18 cellular contexts compared by ENCODE assay signal in the genomic region with DNA sequence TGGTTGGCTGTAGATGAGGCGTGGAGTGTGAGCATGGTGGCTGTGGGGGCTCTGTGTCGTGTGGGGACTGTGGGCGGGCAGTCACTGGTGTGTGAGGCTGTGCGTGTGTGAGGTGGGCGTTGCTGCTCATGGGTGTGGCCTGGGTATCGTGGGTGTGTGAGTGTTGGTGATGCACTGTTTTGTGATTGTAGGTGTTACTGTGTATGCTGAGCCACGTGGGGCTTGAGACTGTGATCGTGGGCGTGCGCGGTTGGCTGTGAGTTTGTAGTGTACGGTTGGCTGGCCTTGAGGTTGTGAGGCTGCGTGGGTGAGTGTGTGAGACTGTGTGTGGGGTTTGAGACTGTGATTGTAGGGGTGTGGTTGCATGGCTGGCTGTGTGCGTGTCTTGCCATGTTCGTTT. TPM values are rescaled to one million over a fixed set of nuclear protein-coding genes. Genes with fewer than 3 reads are reported as not detected.
"Had no signal": no experiment of that assay in that cellular context is flagged by ENCODE, and none has a peak within 500 bp of the region (broad histone marks: within the 10 kb centered on the region; RNA-seq: fewer than 3 reads in every experiment).

No MANE protein-coding gene starts in this region.

- H3K27ac Mint-ChIP-seq: nephron progenitor cell; stimulated activated naive B cell treated with anti-CD40 and anti-IgM and Interleukin-4, amounts not matched to agents 10 μg/mL and 1 μg/mL and 100 μg/mL, for 72 hours; stimulated activated naive CD8-positive, alpha-beta T cell treated with anti-CD3 and anti-CD28 coated beads, Interleukin-15, amount 100 ng/mL, for 72 hours had no signal

- H3K4me1 Mint-ChIP-seq: naive B cell; stimulated activated naive CD8-positive, alpha-beta T cell treated with anti-CD3 and anti-CD28 coated beads, Interleukin-15, amount 100 ng/mL, for 72 hours had no signal

- ATAC-seq: esophagus mucosa, heart left ventricle, left colon, right cardiac atrium had no signal

- H3K4me2 ChIP-seq: smooth muscle cell had no signal

- H3K9me3 ChIP-seq: heart left ventricle, ovary, testis, tibial nerve had no signal

- H3K4me3 ChIP-seq: coronary artery, heart left ventricle, ovary, smooth muscle cell, testis, tibial nerve had no signal

- H3K9me3 Mint-ChIP-seq: nephron progenitor cell; stimulated activated naive B cell treated with anti-CD40 and anti-IgM and Interleukin-4, amounts not matched to agents 10 μg/mL and 1 μg/mL and 100 μg/mL, for 72 hours; stimulated activated naive CD8-positive, alpha-beta T cell treated with anti-CD3 and anti-CD28 coated beads, Interleukin-15, amount 100 ng/mL, for 72 hours had no signal

- H3K4me1 ChIP-seq: heart left ventricle, testis, tibial nerve had no signal

- H3K36me3 Mint-ChIP-seq: naive B cell; stimulated activated naive B cell treated with anti-CD40 and anti-IgM and Interleukin-4, amounts not matched to agents 10 μg/mL and 1 μg/mL and 100 μg/mL, for 72 hours had no signal

- H3K27me3 ChIP-seq: ovary, testis had no signal

- H3K27ac ChIP-seq: coronary artery, heart left ventricle, ovary, testis, tibial nerve had no signal

- H3K36me3 ChIP-seq: heart left ventricle, ovary had no signal

- H3K4me3 Mint-ChIP-seq: naive B cell; nephron progenitor cell; stimulated activated naive B cell treated with anti-CD40 and anti-IgM and Interleukin-4, amounts not matched to agents 10 μg/mL and 1 μg/mL and 100 μg/mL, for 72 hours; stimulated activated naive CD8-positive, alpha-beta T cell treated with anti-CD3 and anti-CD28 coated beads, Interleukin-15, amount 100 ng/mL, for 72 hours had no signal

- DNase-seq: effector CD4-positive, alpha-beta T cell; hippocampal formation; left colon; mesendoderm; naive B cell; nephron progenitor cell; ovary; right cardiac atrium; stimulated activated CD4-positive, alpha-beta T cell treated with anti-CD3 and anti-CD28 coated beads, Interleukin-4, amount 100 ng/mL, for 24 hours; stimulated activated naive B cell treated with anti-CD40 and anti-IgM and Interleukin-4, amounts not matched to agents 10 μg/mL and 1 μg/mL and 100 μg/mL, for 72 hours; stimulated activated naive CD8-positive, alpha-beta T cell treated with anti-CD3 and anti-CD28 coated beads, Interleukin-15, amount 100 ng/mL, for 72 hours; testis had no signal

RNA-seq across cellular contexts. Expression of gene INHBB, which starts 8.5 kb away (rescaled TPM):
- total RNA-seq: fibroblast of lung had no signal
